ENCODE assay signal across 28 cellular contexts in the genomic region with DNA sequence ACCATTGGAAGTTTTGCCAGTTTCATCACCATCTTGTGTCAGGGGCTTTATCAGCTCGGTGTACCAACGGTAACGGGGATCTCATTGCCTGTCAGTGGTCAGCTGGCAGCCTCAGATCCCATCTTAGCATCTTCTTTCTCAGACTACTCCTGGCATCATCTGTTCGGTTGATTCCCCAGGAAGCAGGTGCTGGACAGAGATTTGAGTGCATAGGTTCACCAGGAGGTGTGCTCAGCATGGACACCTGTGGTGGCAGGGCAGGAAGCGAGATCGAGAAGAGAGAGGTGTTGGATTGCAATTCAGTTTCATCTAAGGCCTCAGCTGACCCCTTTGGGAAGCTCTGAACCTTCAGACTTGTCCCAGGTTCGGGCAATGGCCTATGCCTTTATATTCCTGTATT.
"Had no signal": no experiment of that assay in that cellular context is flagged by ENCODE, and none has a peak within 500 bp of the region (broad histone marks: within the 10 kb centered on the region; RNA-seq: fewer than 3 reads in every experiment).

No MANE protein-coding gene starts in this region.

- H3K4me1 ChIP-seq: body of pancreas, foreskin keratinocyte had no signal

- ATAC-seq: activated CD4-positive, alpha-beta T cell treated with anti-CD3 and anti-CD28 coated beads for 36 hours; activated CD8-positive, alpha-beta memory T cell treated with anti-CD3 and anti-CD28 coated beads, Interleukin-2, amount 10 ng/mL, durations not matched to agents 7 days and 5 days; activated CD8-positive, alpha-beta T cell treated with anti-CD3 and anti-CD28 coated beads, Interleukin-2, amount 10 ng/mL, durations not matched to agents 7 days and 5 days; activated naive CD8-positive, alpha-beta T cell treated with anti-CD3 and anti-CD28 coated beads, Interleukin-2, amount 50 U/mL, for 24 hours; body of pancreas; foreskin keratinocyte; gastrocnemius medialis; heart left ventricle had no signal

- H3K36me3 ChIP-seq: adrenal gland, esophagus muscularis mucosa, gastrocnemius medialis, heart left ventricle had no signal

- DNase-seq: activated CD4-positive, alpha-beta memory T cell treated with anti-CD3 and anti-CD28 coated beads for 36 hours; activated CD4-positive, alpha-beta T cell treated with anti-CD3 and anti-CD28 coated beads for 36 hours; activated CD4-positive, alpha-beta T cell treated with anti-CD3 and anti-CD28 coated beads, Interleukin-2, amount 10 ng/mL, durations not matched to agents 24 days and 14 days; activated CD4-positive, CD25-positive, alpha-beta regulatory T cell; activated CD4-positive, CD25-positive, alpha-beta regulatory T cell treated with anti-CD3 and anti-CD28 coated beads, Interleukin-2, amount 50 U/mL, for 72 hours; activated CD8-positive, alpha-beta memory T cell treated with anti-CD3 and anti-CD28 coated beads, Interleukin-2, amount 10 ng/mL, durations not matched to agents 7 days and 5 days; activated CD8-positive, alpha-beta memory T cell treated with anti-CD3 and anti-CD28 coated beads, Interleukin-2, amount 50 U/mL, for 4 hours; activated CD8-positive, alpha-beta T cell treated with anti-CD3 and anti-CD28 coated beads, Interleukin-2, amount 10 ng/mL, durations not matched to agents 7 days and 5 days; activated effector memory CD4-positive, alpha-beta T cell treated with anti-CD3 and anti-CD28 coated beads, Interleukin-2, amount 50 U/mL, for 16 hours; activated naive CD4-positive, alpha-beta T cell treated with anti-CD3 and anti-CD28 coated beads for 36 hours; activated naive CD8-positive, alpha-beta T cell treated with anti-CD3 and anti-CD28 coated beads for 36 hours; activated naive CD8-positive, alpha-beta T cell treated with anti-CD3 and anti-CD28 coated beads, Interleukin-2, amount 50 U/mL, for 24 hours; activated T-cell treated with anti-CD3 and anti-CD28 coated beads, Interleukin-2, amount 50 U/mL, for 1 hour; activated T-cell treated with anti-CD3 and anti-CD28 coated beads, Interleukin-2, amount 50 U/mL, for 48 hours; adrenal gland; amygdala; aorta; body of pancreas; caudate nucleus; dorsolateral prefrontal cortex; effector memory CD4-positive, alpha-beta T cell; erythroblast; foreskin keratinocyte; gastrocnemius medialis; glutamatergic neuron; heart left ventricle; hypothalamus had no signal

- H3K27ac ChIP-seq: adrenal gland, body of pancreas, dorsolateral prefrontal cortex, esophagus muscularis mucosa, foreskin keratinocyte, gastrocnemius medialis, heart left ventricle had no signal

- H3K9me3 ChIP-seq: adrenal gland, body of pancreas, esophagus muscularis mucosa, gastrocnemius medialis, heart left ventricle had no signal

- H3K4me3 ChIP-seq: adrenal gland, body of pancreas, dorsolateral prefrontal cortex, esophagus muscularis mucosa, gastrocnemius medialis, heart left ventricle had no signal
